In genomic region chr17:79074650-79075432, GRCh38 we compare ENCODE assay signal across 8 cellular contexts. TPM values are rescaled to one million over a fixed set of nuclear protein-coding genes. Genes with fewer than 3 reads are reported as not detected.
A peak's percentile ranks its signal among the peaks of the same experiment; 100 is the strongest.
DNase-seq lines count a peak whose midpoint lies in the region; ATAC-seq and TF ChIP-seq lines count a peak whose summit lies in the region.

A gene with protein sequence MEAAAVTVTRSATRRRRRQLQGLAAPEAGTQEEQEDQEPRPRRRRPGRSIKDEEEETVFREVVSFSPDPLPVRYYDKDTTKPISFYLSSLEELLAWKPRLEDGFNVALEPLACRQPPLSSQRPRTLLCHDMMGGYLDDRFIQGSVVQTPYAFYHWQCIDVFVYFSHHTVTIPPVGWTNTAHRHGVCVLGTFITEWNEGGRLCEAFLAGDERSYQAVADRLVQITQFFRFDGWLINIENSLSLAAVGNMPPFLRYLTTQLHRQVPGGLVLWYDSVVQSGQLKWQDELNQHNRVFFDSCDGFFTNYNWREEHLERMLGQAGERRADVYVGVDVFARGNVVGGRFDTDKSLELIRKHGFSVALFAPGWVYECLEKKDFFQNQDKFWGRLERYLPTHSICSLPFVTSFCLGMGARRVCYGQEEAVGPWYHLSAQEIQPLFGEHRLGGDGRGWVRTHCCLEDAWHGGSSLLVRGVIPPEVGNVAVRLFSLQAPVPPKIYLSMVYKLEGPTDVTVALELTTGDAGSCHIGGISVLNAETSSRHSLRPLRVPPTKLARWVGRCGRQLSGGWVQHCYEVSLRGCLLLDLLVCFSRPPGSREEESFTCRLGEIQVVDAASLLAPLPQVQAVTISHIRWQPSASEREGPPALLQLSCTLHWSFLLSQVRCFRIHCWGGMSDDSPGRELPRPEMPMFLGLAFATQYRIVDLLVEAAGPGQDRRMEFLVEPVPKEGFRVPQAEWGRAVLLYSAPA (plus strand): TSS chr17:79074824. CDS start chr17:79074945, 121 bp downstream.

- peaks cover 27% of the 10 kb centered on the region for H3K36me3 Mint-ChIP-seq in activated T-cell treated with anti-CD3 and anti-CD28 coated beads, Interleukin-2, amount 50 U/mL, for 24 hours (ENCODE audit: low read depth)

- H3K4me3 ChIP-seq in Jurkat, Clone E6-1 (ENCODE audit: low read length), result peak within 1 kb of the TSS; percentile 61
- H3K4me3 ChIP-seq in mucosa of stomach (ENCODE audit: low read length), result peak within 1 kb of the TSS; percentile 1

- H3K4me3 Mint-ChIP-seq in activated T-cell treated with anti-CD3 and anti-CD28 coated beads, Interleukin-2, amount 50 U/mL, for 24 hours, result peak within 1 kb of the TSS; percentile 89

- peak; percentile 63 for DNase-seq in DMS 273 treated with DMSO at 0.1 percent for 48 hours (lab: John Stamatoyannopoulos, UW)
- DNase-seq in Jurkat, Clone E6-1 (ENCODE audit: low read depth, low spot score), result peak; percentile 78
- DNase-seq in activated T-cell treated with anti-CD3 and anti-CD28 coated beads, Interleukin-2, amount 50 U/mL, for 24 hours, result peak; percentile 94
- DNase-seq in stimulated activated CD8-positive, alpha-beta memory T cell treated with anti-CD3 and anti-CD28 coated beads, Interleukin-4, amount 100 ng/mL, for 4 hours (ENCODE audit: low read depth in 2 of 2, low spot score in 1 of 2), result peak; percentile 73 to 80

- no peaks in the 10 kb centered on the region for H3K27me3 Mint-ChIP-seq in activated T-cell treated with anti-CD3 and anti-CD28 coated beads, Interleukin-2, amount 50 U/mL, for 24 hours

- H3K9me3 ChIP-seq in mucosa of stomach (ENCODE audit: control insufficient read depth, low read length), result no peaks in the 10 kb centered on the region

- H3K36me3 ChIP-seq in mucosa of stomach (ENCODE audit: control insufficient read depth, insufficient read depth, low read length), result peaks cover 4% of the 10 kb centered on the region

- H3K4me1 Mint-ChIP-seq in activated T-cell treated with anti-CD3 and anti-CD28 coated beads, Interleukin-2, amount 50 U/mL, for 24 hours (ENCODE audit: low read depth), result peaks cover 17% of the 10 kb centered on the region

- peak; percentile 87 for ATAC-seq in GM21619 (IDR thresholded peaks at IDR 0.05; ENCODE audit: unreplicated experiment)
- peak; percentile 97 for ATAC-seq in esophagus mucosa

- H3K4me1 ChIP-seq in mucosa of stomach (ENCODE audit: control insufficient read depth, insufficient read depth, low read length), result peaks cover 24% of the 10 kb centered on the region

- peak within 1 kb of the TSS; percentile 73 for H3K9ac ChIP-seq in mucosa of stomach (ENCODE audit: low read length)

- H3K9me3 Mint-ChIP-seq in activated T-cell treated with anti-CD3 and anti-CD28 coated beads, Interleukin-2, amount 50 U/mL, for 24 hours, result no peaks in the 10 kb centered on the region

- H3K27me3 ChIP-seq in mucosa of stomach (ENCODE audit: control insufficient read depth, insufficient read depth, low read length), result no peaks in the 10 kb centered on the region

- H3K27ac Mint-ChIP-seq in activated T-cell treated with anti-CD3 and anti-CD28 coated beads, Interleukin-2, amount 50 U/mL, for 24 hours, result peak within 1 kb of the TSS; percentile 89

TF ChIP-seq in PFSK-1, 5 proteins besides CTCF, POLR2A, EP300 and RAD21:
- TF ChIP-seq REST (IDR thresholded peaks at IDR 0.05; ENCODE audit: insufficient read depth in 1 of 2, low read depth in 2 of 2, low read length in 2 of 2), result 0 out of 4 replicates have a peak, but pooled peaks of 1 of the 2 experiments have one; percentile 20
- peak; percentile 79 for TF ChIP-seq FOXP2 (optimal IDR thresholded peaks at IDR 0.05; ENCODE audit: borderline replicate concordance, extremely low read depth, extremely low read length, insufficient read depth)
- peak; percentile 64 for TF ChIP-seq POLR2AphosphoS5 (IDR thresholded peaks at IDR 0.05; ENCODE audit: low read depth, low read length)
- TF ChIP-seq TAF1 (IDR thresholded peaks at IDR 0.05; ENCODE audit: borderline replicate concordance, insufficient read depth, low read length), result peak; percentile 83
- no peak for TF ChIP-seq SIN3A (IDR thresholded peaks at IDR 0.05; ENCODE audit: borderline replicate concordance, insufficient read depth, low read length)

RNA-seq across cellular contexts. Expression of the gene that starts here (rescaled TPM):
- 39.7 TPM for polyA plus RNA-seq in Jurkat, Clone E6-1 (2012; ENCODE audit: insufficient read depth, insufficient read length)
- polyA plus RNA-seq in PFSK-1 (2012; ENCODE audit: insufficient read length, low read depth), result 18.3 TPM
- 6.5 TPM for total RNA-seq in esophagus mucosa

Comparison
In these comparisons a context has a peak if more than half of its experiments do, and no peak if none do; other contexts are left out.
1. Peak in every context shown above with its lines: DNase-seq, ATAC-seq and H3K4me3 ChIP-seq.